In the genomic region with DNA sequence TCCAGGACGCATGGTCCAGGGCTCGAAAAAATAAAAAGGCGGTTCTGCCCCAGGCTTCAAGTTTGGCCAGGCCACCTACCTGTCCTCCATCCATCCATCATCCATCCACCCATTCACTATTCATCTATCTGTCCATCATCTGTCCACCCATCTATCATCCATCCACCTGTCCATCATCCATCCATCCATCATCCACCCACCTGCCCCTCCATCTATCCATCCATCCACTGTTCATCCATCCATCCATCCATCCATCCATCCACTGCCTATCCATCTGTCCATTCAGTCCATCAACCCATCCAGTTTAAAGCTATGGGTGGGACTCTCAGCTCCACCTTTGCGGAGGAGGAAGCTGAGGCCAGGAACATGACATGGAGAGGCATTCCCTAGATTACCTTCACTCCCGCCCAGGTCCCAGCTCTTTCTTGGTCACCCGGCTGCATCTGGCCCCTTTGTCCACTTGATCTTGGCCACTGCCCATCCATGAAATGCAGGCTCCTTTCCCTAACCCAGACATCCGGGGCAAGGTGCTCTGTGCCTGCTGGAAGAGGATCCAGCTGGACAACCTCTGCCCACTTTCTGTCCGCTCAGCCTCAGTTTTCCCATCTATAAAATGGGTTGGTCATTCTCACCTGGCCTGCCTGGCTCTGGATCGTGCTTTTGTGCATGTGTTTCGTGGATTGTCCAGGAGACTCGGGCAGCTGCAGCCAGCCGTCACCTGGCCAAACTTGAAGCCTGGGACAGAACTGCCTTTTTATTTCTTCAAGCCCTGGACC, we compare ENCODE assay signal across 13 cellular contexts.
DNase-seq lines count a peak whose midpoint lies in the region; TF ChIP-seq lines count a peak whose summit lies in the region.
"Had no signal": no experiment of that assay in that cellular context is flagged by ENCODE, and none has a peak within 500 bp of the region (broad histone marks: within the 10 kb centered on the region; RNA-seq: fewer than 3 reads in every experiment).

No MANE protein-coding gene starts in this region.

- peak overlapping the region; percentile 56 for H3K27ac ChIP-seq in VCaP
- no peak overlapping the region for H3K27ac ChIP-seq in osteoblast (ENCODE audit: low read depth, low read length)
- H3K27ac ChIP-seq: A549 had no signal

- H4K20me1 ChIP-seq in osteoblast (ENCODE audit: insufficient read depth, low read length): peaks cover 37% of the 10 kb centered on the region

- no peak overlapping the region for H2AFZ ChIP-seq in osteoblast (ENCODE audit: low read length)

- H3K79me2 ChIP-seq in osteoblast (ENCODE audit: insufficient read depth, low read length): peaks cover 2% of the 10 kb centered on the region

- CTCF ChIA-PET in HEK293T (lab: Yijun Ruan, JAX): interaction anchor here (0.6 to 1.5 kb wide), 8 partner anchors 14 to 259 kb away, joined by 3 to 5 read pairs (median 4); no protein-coding TSS in a partner anchor

- no peak for DNase-seq in HEK293T (ENCODE audit: extremely low spot score)
- DNase-seq in glutamatergic neuron: no peak
- DNase-seq in osteoblast (ENCODE audit: insufficient read length, low spot score, missing footprints): peak; percentile 5
- DNase-seq in SKM-1 treated with dmso at 0.1 percent for 144 hours (lab: John Stamatoyannopoulos, UW; ENCODE audit: unreplicated experiment): no peak
- no peak for DNase-seq in NCI-H2107 treated with DMSO at 0.1 percent for 48 hours (lab: John Stamatoyannopoulos, UW; ENCODE audit: unreplicated experiment)
- no peak for DNase-seq in foreskin fibroblast
- DNase-seq: Caco-2; CD8-positive, alpha-beta memory T cell; DND-41; GDM1; KBM-7 had no signal

- POLR2A ChIA-PET in HEK293T (lab: Yijun Ruan, JAX): no interaction called here

- H3K36me3 ChIP-seq in osteoblast (ENCODE audit: insufficient read depth, low read length): no peaks in the 10 kb centered on the region

- H3K4me3 Mint-ChIP-seq in glutamatergic neuron (ENCODE audit: unreplicated experiment): no peak overlapping the region
- H3K4me3 Mint-ChIP-seq: CD8-positive, alpha-beta memory T cell had no signal

- H3K4me1 Mint-ChIP-seq in glutamatergic neuron (ENCODE audit: low read depth, unreplicated experiment): peaks cover 38% of the 10 kb centered on the region
- H3K4me1 Mint-ChIP-seq: CD8-positive, alpha-beta memory T cell had no signal

- TF ChIP-seq CTCF in VCaP (conservative IDR thresholded peaks at IDR 0.05) (no peak), glutamatergic neuron (IDR thresholded peaks at IDR 0.05; ENCODE audit: partially characterized antibody, unreplicated experiment) (no peak), osteoblast (IDR thresholded peaks at IDR 0.05; ENCODE audit: extremely low read depth, low read depth, low read length) (no peak), foreskin fibroblast (IDR thresholded peaks at IDR 0.05; ENCODE audit: low read depth, low read length) (no peak)

- no peaks in the 10 kb centered on the region for H3K36me3 Mint-ChIP-seq in glutamatergic neuron (ENCODE audit: unreplicated experiment)
- H3K36me3 Mint-ChIP-seq: CD8-positive, alpha-beta memory T cell had no signal

- H3K4me1 ChIP-seq in osteoblast (ENCODE audit: insufficient read depth, low read length): peaks cover 6% of the 10 kb centered on the region

- peaks cover 12% of the 10 kb centered on the region for H3K27me3 Mint-ChIP-seq in glutamatergic neuron (ENCODE audit: unreplicated experiment)

- H3K4me2 ChIP-seq in osteoblast (ENCODE audit: insufficient read depth, low read length): no peak overlapping the region
- H3K4me2 ChIP-seq: A549 had no signal

- H3K27me3 ChIP-seq in osteoblast (ENCODE audit: insufficient read depth, low read length): no peaks in the 10 kb centered on the region

- H3K9me3 ChIP-seq in osteoblast (ENCODE audit: low read depth, low read length): no peaks in the 10 kb centered on the region
- H3K9me3 ChIP-seq: A549, Caco-2 had no signal

- H3K4me3 ChIP-seq in osteoblast (ENCODE audit: insufficient read depth, low read length): no peak overlapping the region
- H3K4me3 ChIP-seq in foreskin fibroblast (ENCODE audit: low read depth in 1 of 2, low read length in 2 of 2): no peak overlapping the region
- H3K4me3 ChIP-seq: A549 had no signal

- H3K27ac Mint-ChIP-seq in glutamatergic neuron (ENCODE audit: unreplicated experiment): peak overlapping the region; percentile 76
- H3K27ac Mint-ChIP-seq: CD8-positive, alpha-beta memory T cell had no signal

- H3K9me3 Mint-ChIP-seq in glutamatergic neuron (ENCODE audit: unreplicated experiment): peaks cover 17% of the 10 kb centered on the region

TF ChIP-seq in HEK293T, 16 proteins besides CTCF, POLR2A, EP300 and RAD21:
- TF ChIP-seq FOXM1 (IDR thresholded peaks at IDR 0.05; ENCODE audit: borderline replicate concordance): no peak
- TF ChIP-seq, protein P1, sequence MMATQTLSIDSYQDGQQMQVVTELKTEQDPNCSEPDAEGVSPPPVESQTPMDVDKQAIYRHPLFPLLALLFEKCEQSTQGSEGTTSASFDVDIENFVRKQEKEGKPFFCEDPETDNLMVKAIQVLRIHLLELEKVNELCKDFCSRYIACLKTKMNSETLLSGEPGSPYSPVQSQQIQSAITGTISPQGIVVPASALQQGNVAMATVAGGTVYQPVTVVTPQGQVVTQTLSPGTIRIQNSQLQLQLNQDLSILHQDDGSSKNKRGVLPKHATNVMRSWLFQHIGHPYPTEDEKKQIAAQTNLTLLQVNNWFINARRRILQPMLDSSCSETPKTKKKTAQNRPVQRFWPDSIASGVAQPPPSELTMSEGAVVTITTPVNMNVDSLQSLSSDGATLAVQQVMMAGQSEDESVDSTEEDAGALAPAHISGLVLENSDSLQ (IDR thresholded peaks at IDR 0.05): peak; percentile 93
